ENCODE assay signal across 8 cellular contexts in the genomic region with DNA sequence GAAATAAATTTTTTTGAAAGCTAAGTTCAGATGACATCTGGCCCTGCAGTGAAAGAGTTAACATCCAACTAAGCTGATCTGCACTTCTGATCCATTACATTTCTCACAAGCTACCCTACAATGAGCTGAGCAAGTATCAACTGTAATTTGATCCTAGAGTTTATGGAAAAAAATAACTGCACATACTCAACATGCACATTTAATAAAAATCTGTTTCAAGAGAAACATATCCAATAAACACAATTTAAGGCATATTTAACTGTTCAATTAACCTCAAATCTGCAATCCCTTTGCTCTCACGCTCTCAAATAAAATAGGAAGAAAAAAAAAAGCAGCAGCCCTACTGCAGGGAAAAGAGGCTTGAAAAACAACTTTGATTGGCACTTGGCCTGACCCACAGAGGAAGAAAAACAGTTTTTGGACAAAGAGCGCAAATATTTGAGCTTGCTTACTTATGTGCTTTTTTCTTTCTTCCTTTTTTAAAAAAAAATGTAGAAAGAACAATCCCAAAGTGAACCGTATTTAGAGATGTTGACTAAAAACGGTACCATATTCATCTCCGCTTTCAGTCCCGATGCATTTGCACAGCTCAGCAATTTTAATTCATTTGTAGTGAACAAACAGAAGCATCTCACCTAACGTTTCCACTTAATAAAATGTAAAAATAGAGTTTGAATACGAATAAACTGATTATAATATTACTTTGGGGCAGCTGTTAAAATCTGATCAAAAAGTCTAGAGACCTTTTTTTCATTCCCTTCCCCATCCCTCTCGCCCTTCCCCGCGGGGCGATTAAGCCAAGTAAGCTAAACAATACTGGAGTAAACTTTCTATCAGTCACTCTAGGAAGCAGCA. TPM values are rescaled to one million over a fixed set of nuclear protein-coding genes. Genes with fewer than 3 reads are reported as not detected.
DNase-seq lines count a peak whose midpoint lies in the region; ATAC-seq and TF ChIP-seq lines count a peak whose summit lies in the region.

No MANE protein-coding gene starts in this region.

- H3K4me1 ChIP-seq in effector memory CD4-positive, alpha-beta T cell (ENCODE audit: control insufficient read depth, insufficient read depth, low read length, poor library complexity, severe bottlenecking), result peaks cover 13% of the 10 kb centered on the region

- peak overlapping the region; percentile 92 for H3K4me3 ChIP-seq in effector memory CD4-positive, alpha-beta T cell (ENCODE audit: insufficient read depth, low read depth, low read length, poor library complexity, severe bottlenecking)

- no peak for ATAC-seq in activated CD8-positive, alpha-beta memory T cell treated with anti-CD3 and anti-CD28 coated beads, Interleukin-2, amount 10 ng/mL, durations not matched to agents 7 days and 5 days
- no peak for ATAC-seq in naive B cell (ENCODE audit: low read depth in 2 of 2)
- ATAC-seq in GM21390 (IDR thresholded peaks at IDR 0.05; ENCODE audit: unreplicated experiment), result no peak

- H3K36me3 ChIP-seq in effector memory CD4-positive, alpha-beta T cell (ENCODE audit: control insufficient read depth, insufficient read depth, low read length), result no peaks in the 10 kb centered on the region

- peaks cover 10% of the 10 kb centered on the region for H3K36me3 Mint-ChIP-seq in activated CD8-positive, alpha-beta memory T cell treated with anti-CD3 and anti-CD28 coated beads, Interleukin-2, amount 10 ng/mL, durations not matched to agents 7 days and 5 days
- peaks cover 0 to 19% of the 10 kb centered on the region in 2 donors for H3K36me3 Mint-ChIP-seq in naive B cell

- H3K4me1 Mint-ChIP-seq in activated CD8-positive, alpha-beta memory T cell treated with anti-CD3 and anti-CD28 coated beads, Interleukin-2, amount 10 ng/mL, durations not matched to agents 7 days and 5 days, result peaks cover 27% of the 10 kb centered on the region
- H3K4me1 Mint-ChIP-seq in naive B cell, result peaks cover 23 to 63% (median 34%) of the 10 kb centered on the region in 3 donors

- CTCF ChIA-PET in activated CD8-positive, alpha-beta memory T cell treated with anti-CD3 and anti-CD28 coated beads, Interleukin-2, amount 10 ng/mL, durations not matched to agents 7 days and 5 days (lab: Charles Lee), result interaction anchor here (1.0 to 1.9 kb wide), 4 partner anchors 74 to 476 kb away, joined by 3 to 6 read pairs (median 5); no protein-coding TSS in a partner anchor

- no peaks in the 10 kb centered on the region for H3K27me3 ChIP-seq in effector memory CD4-positive, alpha-beta T cell (replicated peaks; ENCODE audit: control insufficient read depth, insufficient read depth, low read length, poor library complexity, severe bottlenecking)

- peak overlapping the region; percentile 18 for H3K27ac ChIP-seq in effector memory CD4-positive, alpha-beta T cell (ENCODE audit: insufficient read depth, low read length, poor library complexity, severe bottlenecking)

- peak overlapping the region; percentile 75 for H3K27ac Mint-ChIP-seq in activated CD8-positive, alpha-beta memory T cell treated with anti-CD3 and anti-CD28 coated beads, Interleukin-2, amount 10 ng/mL, durations not matched to agents 7 days and 5 days
- H3K27ac Mint-ChIP-seq in naive B cell, result peak overlapping the region in 5 of 6 donors; percentile 94 to 97 (median 96)

- H3K4me3 Mint-ChIP-seq in activated CD8-positive, alpha-beta memory T cell treated with anti-CD3 and anti-CD28 coated beads, Interleukin-2, amount 10 ng/mL, durations not matched to agents 7 days and 5 days, result peak overlapping the region; percentile 84
- peak overlapping the region in 7 of 8 donors; percentile 88 to 100 (median 99) for H3K4me3 Mint-ChIP-seq in naive B cell

- DNase-seq in activated CD8-positive, alpha-beta memory T cell treated with anti-CD3 and anti-CD28 coated beads, Interleukin-2, amount 10 ng/mL, durations not matched to agents 7 days and 5 days, result no peak
- no peak for DNase-seq in activated CD8-positive, alpha-beta memory T cell treated with anti-CD3 and anti-CD28 coated beads for 24 hours
- DNase-seq in effector memory CD4-positive, alpha-beta T cell, result no peak
- no peak for DNase-seq in naive B cell
- DNase-seq in SIG-M5 treated with dmso at 0.1 percent for 504 hours (lab: John Stamatoyannopoulos, UW; ENCODE audit: unreplicated experiment), result no peak
- DNase-seq in ureter (ENCODE audit: low spot score), result no peak

- H3K9me3 ChIP-seq in effector memory CD4-positive, alpha-beta T cell (ENCODE audit: control insufficient read depth, low read length), result no peaks in the 10 kb centered on the region

- H3K9me3 Mint-ChIP-seq in activated CD8-positive, alpha-beta memory T cell treated with anti-CD3 and anti-CD28 coated beads, Interleukin-2, amount 10 ng/mL, durations not matched to agents 7 days and 5 days (ENCODE audit: low read depth), result peaks cover 2% of the 10 kb centered on the region
- H3K9me3 Mint-ChIP-seq in naive B cell, result peaks cover 0 to 3% (median 0%) of the 10 kb centered on the region in 7 donors

- H3K27me3 Mint-ChIP-seq in activated CD8-positive, alpha-beta memory T cell treated with anti-CD3 and anti-CD28 coated beads, Interleukin-2, amount 10 ng/mL, durations not matched to agents 7 days and 5 days, result peaks cover 16% of the 10 kb centered on the region
- H3K27me3 Mint-ChIP-seq in naive B cell, result no peaks in the 10 kb centered on the region

TF ChIP-seq in PFSK-1, 5 proteins besides CTCF, POLR2A, EP300 and RAD21:
- TF ChIP-seq FOXP2 (optimal IDR thresholded peaks at IDR 0.05; ENCODE audit: borderline replicate concordance, extremely low read depth, extremely low read length, insufficient read depth) (no peak), POLR2AphosphoS5 (IDR thresholded peaks at IDR 0.05; ENCODE audit: low read depth, low read length) (no peak), SIN3A (IDR thresholded peaks at IDR 0.05; ENCODE audit: borderline replicate concordance, insufficient read depth, low read length) (peak; percentile 12; the same call in 1 of the 2 replicates), TAF1 (IDR thresholded peaks at IDR 0.05; ENCODE audit: borderline replicate concordance, insufficient read depth, low read length) (no peak)
- TF ChIP-seq, protein P1, sequence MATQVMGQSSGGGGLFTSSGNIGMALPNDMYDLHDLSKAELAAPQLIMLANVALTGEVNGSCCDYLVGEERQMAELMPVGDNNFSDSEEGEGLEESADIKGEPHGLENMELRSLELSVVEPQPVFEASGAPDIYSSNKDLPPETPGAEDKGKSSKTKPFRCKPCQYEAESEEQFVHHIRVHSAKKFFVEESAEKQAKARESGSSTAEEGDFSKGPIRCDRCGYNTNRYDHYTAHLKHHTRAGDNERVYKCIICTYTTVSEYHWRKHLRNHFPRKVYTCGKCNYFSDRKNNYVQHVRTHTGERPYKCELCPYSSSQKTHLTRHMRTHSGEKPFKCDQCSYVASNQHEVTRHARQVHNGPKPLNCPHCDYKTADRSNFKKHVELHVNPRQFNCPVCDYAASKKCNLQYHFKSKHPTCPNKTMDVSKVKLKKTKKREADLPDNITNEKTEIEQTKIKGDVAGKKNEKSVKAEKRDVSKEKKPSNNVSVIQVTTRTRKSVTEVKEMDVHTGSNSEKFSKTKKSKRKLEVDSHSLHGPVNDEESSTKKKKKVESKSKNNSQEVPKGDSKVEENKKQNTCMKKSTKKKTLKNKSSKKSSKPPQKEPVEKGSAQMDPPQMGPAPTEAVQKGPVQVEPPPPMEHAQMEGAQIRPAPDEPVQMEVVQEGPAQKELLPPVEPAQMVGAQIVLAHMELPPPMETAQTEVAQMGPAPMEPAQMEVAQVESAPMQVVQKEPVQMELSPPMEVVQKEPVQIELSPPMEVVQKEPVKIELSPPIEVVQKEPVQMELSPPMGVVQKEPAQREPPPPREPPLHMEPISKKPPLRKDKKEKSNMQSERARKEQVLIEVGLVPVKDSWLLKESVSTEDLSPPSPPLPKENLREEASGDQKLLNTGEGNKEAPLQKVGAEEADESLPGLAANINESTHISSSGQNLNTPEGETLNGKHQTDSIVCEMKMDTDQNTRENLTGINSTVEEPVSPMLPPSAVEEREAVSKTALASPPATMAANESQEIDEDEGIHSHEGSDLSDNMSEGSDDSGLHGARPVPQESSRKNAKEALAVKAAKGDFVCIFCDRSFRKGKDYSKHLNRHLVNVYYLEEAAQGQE (IDR thresholded peaks at IDR 0.05; ENCODE audit: insufficient read depth in 1 of 2, low read depth in 2 of 2, low read length in 2 of 2), result no peak

RNA-seq across cellular contexts. Expression of a gene that starts 1.6 kb away (rescaled TPM):
- total RNA-seq in activated CD8-positive, alpha-beta memory T cell treated with anti-CD3 and anti-CD28 coated beads, Interleukin-2, amount 10 ng/mL, durations not matched to agents 7 days and 5 days, result 10 to 100 TPM in 1 of 2 experiments, 1 to 10 TPM in 1; 9.3 to 24.3 TPM
- polyA plus RNA-seq in PFSK-1 (2012; ENCODE audit: insufficient read length, low read depth), result 1.3 TPM
- polyA plus RNA-seq in naive B cell (ENCODE audit: low read depth in 6 of 6), result 1 to 10 TPM; 2.1 to 3.4 (median 2.6) TPM
- total RNA-seq in ureter, result 35.1 TPM
